In the genomic region with DNA sequence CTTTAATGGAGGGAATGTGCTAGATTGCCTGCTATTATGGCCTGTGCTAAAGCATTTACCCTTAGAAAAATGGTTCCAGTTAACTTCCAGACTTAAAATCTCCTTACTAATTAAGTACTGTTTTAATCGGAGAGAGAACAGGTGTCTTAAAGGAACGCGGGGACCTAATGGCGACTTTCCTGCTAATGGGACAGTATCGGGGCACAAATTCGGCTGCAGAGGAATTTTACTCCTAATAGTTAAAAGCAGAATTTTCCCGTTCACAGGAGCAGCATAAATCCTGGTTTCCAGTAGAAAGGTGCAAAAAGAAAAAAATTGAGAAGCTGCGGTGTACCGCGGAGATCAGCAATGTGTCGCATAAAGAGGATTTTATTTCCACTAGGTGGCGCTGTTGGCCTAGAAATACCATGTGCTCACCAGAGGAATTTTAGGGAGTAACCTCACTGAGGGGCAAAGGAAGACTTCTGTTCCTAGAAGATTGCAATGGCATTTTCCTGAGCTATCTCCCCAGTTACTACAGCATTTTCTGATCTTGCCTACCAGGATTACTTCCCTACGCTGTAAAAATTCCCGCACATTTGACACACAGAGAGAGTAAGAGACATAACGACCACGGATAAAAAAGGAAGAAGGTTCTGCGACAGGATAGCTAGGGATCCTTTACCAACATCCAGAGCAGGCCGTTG, we compare ENCODE assay signal across 8 cellular contexts. TPM values are rescaled to one million over a fixed set of nuclear protein-coding genes. Genes with fewer than 3 reads are reported as not detected.
DNase-seq lines count a peak whose midpoint lies in the region; ATAC-seq and TF ChIP-seq lines count a peak whose summit lies in the region.

No MANE protein-coding gene starts in this region.

- peak overlapping the region in 1 of 2 experiments; percentile 20; a peak in 1 of 4 replicates for H3K4me3 ChIP-seq in SK-N-SH (ENCODE audit: low read depth in 2 of 2, low read length in 1 of 2)
- peak overlapping the region in 1 of 4 donors; percentile 16 for H3K4me3 ChIP-seq in gastrocnemius medialis

- peaks cover 3% of the 10 kb centered on the region for H3K36me3 Mint-ChIP-seq in activated naive CD8-positive, alpha-beta T cell treated with anti-CD3 and anti-CD28 coated beads, Interleukin-2, amount 50 U/mL, for 24 hours (ENCODE audit: low read depth)

- peaks cover 0 to 2% of the 10 kb centered on the region in 2 experiments; a peak in 1 of 4 replicates for H3K4me1 ChIP-seq in SK-N-SH (ENCODE audit: control insufficient read depth in 1 of 2, insufficient read depth in 2 of 2, low read depth in 1 of 2, low read length in 1 of 2)
- no peaks in the 10 kb centered on the region for H3K4me1 ChIP-seq in gastrocnemius medialis

- no peak for TF ChIP-seq POLR2A in gastrocnemius medialis (IDR thresholded peaks at IDR 0.05)

- no peaks in the 10 kb centered on the region for H4K20me1 ChIP-seq in SK-N-SH (ENCODE audit: insufficient read depth)

- no peaks in the 10 kb centered on the region for H3F3A ChIP-seq in SK-N-SH (replicated peaks; ENCODE audit: insufficient read depth)

- H3K9ac ChIP-seq in SK-N-SH = no peak overlapping the region

- CTCF ChIA-PET in SK-N-SH (lab: Yijun Ruan, JAX) = interaction anchor here (0.6 to 5.2 kb wide), 77 partner anchors 8 to 668 kb away, joined by 3 to 43 read pairs (median 5); a partner anchor contains a TSS

- TF ChIP-seq CTCF in SK-N-SH (IDR thresholded peaks at IDR 0.05) (peak; percentile 84), gastrocnemius medialis (IDR thresholded peaks at IDR 0.05 in 4 of 5, conservative IDR thresholded peaks at IDR 0.05 in 1 of 5) (peak; percentile 37 to 72 (median 59))

- H3K36me3 ChIP-seq in SK-N-SH (replicated peaks in 1 of 2; ENCODE audit: control insufficient read depth in 1 of 2, insufficient read depth in 2 of 2, low read length in 1 of 2) = no peaks in the 10 kb centered on the region
- H3K36me3 ChIP-seq in gastrocnemius medialis = no peaks in the 10 kb centered on the region

- DNase-seq in Daoy (ENCODE audit: low read depth) = peak; percentile 62
- peak; percentile 32 for DNase-seq in KG1 (lab: John Stamatoyannopoulos, UW)
- peak; percentile 67 for DNase-seq in SK-N-SH
- peak; percentile 60 for DNase-seq in activated naive CD8-positive, alpha-beta T cell treated with anti-CD3 and anti-CD28 coated beads, Interleukin-2, amount 50 U/mL, for 24 hours
- peak; percentile 31 for DNase-seq in left cardiac atrium
- peak in 1 of 2 donors; percentile 17 for DNase-seq in gastrocnemius medialis

- POLR2A ChIA-PET in SK-N-SH (lab: Yijun Ruan, JAX) = no interaction called here

- no peak for ATAC-seq in activated naive CD8-positive, alpha-beta T cell treated with anti-CD3 and anti-CD28 coated beads, Interleukin-2, amount 50 U/mL, for 24 hours
- ATAC-seq in left cardiac atrium (peak; percentile 47 to 71), gastrocnemius medialis (peak; percentile 52 to 58), HG03565 (IDR thresholded peaks at IDR 0.05; ENCODE audit: unreplicated experiment) (no peak), GM18520 (IDR thresholded peaks at IDR 0.05; ENCODE audit: unreplicated experiment) (no peak)

- intact Hi-C loops in left cardiac atrium (cut with DNase I) = loop anchor here (2.0 to 10.0 kb wide), 4 partner anchors 221 to 661 kb away; no protein-coding TSS in a partner anchor
- intact Hi-C loops in gastrocnemius medialis (cut with DNase I; ENCODE audit: low total_unique reads) = loop anchor here (10.0 kb wide), 1 partner anchor 491 kb away; no protein-coding TSS in a partner anchor

- no peak for TF ChIP-seq EP300 in SK-N-SH (IDR thresholded peaks at IDR 0.05; ENCODE audit: borderline replicate concordance in 1 of 2, low read depth in 1 of 2, low read length in 1 of 2)

- H3K27ac ChIP-seq in SK-N-SH (ENCODE audit: low read depth in 2 of 2, low read length in 1 of 2) (no peak overlapping the region), gastrocnemius medialis (no peak overlapping the region)

- 13% methylated on average over 18 of the region's 18 CpGs for WGBS in SK-N-SH (ENCODE audit: low lambda C conversion rate)

- peaks cover 6% of the 10 kb centered on the region; the same call in 1 of the 2 replicates for H3K27me3 ChIP-seq in SK-N-SH (ENCODE audit: insufficient read depth)
- H3K27me3 ChIP-seq in gastrocnemius medialis = peaks cover 0 to 28% (median 14%) of the 10 kb centered on the region in 3 donors

- H2AFZ ChIP-seq in SK-N-SH (ENCODE audit: low read depth) = no peak overlapping the region

- in situ Hi-C loops in gastrocnemius medialis (cut with MboI; ENCODE audit: low sequenced_read_pairs in 4 of 4) = loop anchor here in 2 of 4 donors (10.0 to 25.0 kb wide), 4 partner anchors 223 to 673 kb away; a partner anchor contains a TSS

- peaks cover 11% of the 10 kb centered on the region for H3K9me3 Mint-ChIP-seq in activated naive CD8-positive, alpha-beta T cell treated with anti-CD3 and anti-CD28 coated beads, Interleukin-2, amount 50 U/mL, for 24 hours

- no peak overlapping the region for H3K4me3 Mint-ChIP-seq in activated naive CD8-positive, alpha-beta T cell treated with anti-CD3 and anti-CD28 coated beads, Interleukin-2, amount 50 U/mL, for 24 hours

- H3K27ac Mint-ChIP-seq in activated naive CD8-positive, alpha-beta T cell treated with anti-CD3 and anti-CD28 coated beads, Interleukin-2, amount 50 U/mL, for 24 hours = no peak overlapping the region

- no peaks in the 10 kb centered on the region for H3K4me1 Mint-ChIP-seq in activated naive CD8-positive, alpha-beta T cell treated with anti-CD3 and anti-CD28 coated beads, Interleukin-2, amount 50 U/mL, for 24 hours

- peak; percentile 93 for TF ChIP-seq RAD21 in SK-N-SH (IDR thresholded peaks at IDR 0.05; ENCODE audit: low read length)

- peak overlapping the region; percentile 4; the same call in 1 of the 2 replicates for H3K4me2 ChIP-seq in SK-N-SH

- H3K9me2 ChIP-seq in SK-N-SH = no peaks in the 10 kb centered on the region

- H3K27me3 Mint-ChIP-seq in activated naive CD8-positive, alpha-beta T cell treated with anti-CD3 and anti-CD28 coated beads, Interleukin-2, amount 50 U/mL, for 24 hours = peaks cover 31% of the 10 kb centered on the region

- H3K9me3 ChIP-seq in SK-N-SH (no peaks in the 10 kb centered on the region), gastrocnemius medialis (peaks cover 0 to 9% (median 7%) of the 10 kb centered on the region in 3 donors)

- no peaks in the 10 kb centered on the region for H3K79me2 ChIP-seq in SK-N-SH (ENCODE audit: insufficient read depth)

TF ChIP-seq in SK-N-SH, 30 proteins besides CTCF, POLR2A, EP300 and RAD21:
- TF ChIP-seq SMC3 (IDR thresholded peaks at IDR 0.05; ENCODE audit: low read depth, low read length) (peak; percentile 71), RCOR1 (IDR thresholded peaks at IDR 0.05; ENCODE audit: low read length) (no peak)

RNA-seq across cellular contexts. Expression of a gene that starts 44.5 kb away (rescaled TPM):
- total RNA-seq in Daoy (2014; rRNA removed; shearing (Covaris generic)) = 3.1 and 3.8 TPM in 2 replicates
- 0.82 and 1.2 TPM in 2 replicates for polyA plus RNA-seq in SK-N-SH (2012; rRNA removed)
- 1.1 TPM in 2 replicates for polyA plus RNA-seq in SK-N-SH (2012; cell fraction: cytosol; rRNA removed)
- 0.70 and 1.3 TPM in 2 replicates for polyA plus RNA-seq in SK-N-SH (2012; cell fraction: nucleus; rRNA removed)
- total RNA-seq in left cardiac atrium (1 to 10 TPM; 1.4 to 1.9 TPM), gastrocnemius medialis (under 1 TPM; 0.10 to 0.78 (median 0.29) TPM)

RNA-seq across cellular contexts. Expression of a gene that starts 56.1 kb away (rescaled TPM):
- 0.06 TPM in 1 of 2 replicates, not detected in the other for total RNA-seq in Daoy (2014; rRNA removed; shearing (Covaris generic))
- not detected in 2 replicates for polyA plus RNA-seq in SK-N-SH (2012; rRNA removed)
- not detected in 2 replicates for polyA plus RNA-seq in SK-N-SH (2012; cell fraction: cytosol; rRNA removed)
- polyA plus RNA-seq in SK-N-SH (2012; cell fraction: nucleus; rRNA removed) = not detected in 2 replicates
- total RNA-seq in left cardiac atrium (not detected), gastrocnemius medialis (not detected)

Comparison
In these comparisons a context has a peak if more than half of its experiments do, and no peak if none do; other contexts are left out.
1. ATAC-seq: peak in left cardiac atrium (2 of 2) and gastrocnemius medialis (2 of 2); none in activated naive CD8-positive, alpha-beta T cell treated with anti-CD3 and anti-CD28 coated beads, Interleukin-2, amount 50 U/mL, for 24 hours (single experiment), HG03565 (single experiment) and GM18520 (single experiment).